30 cellular contexts compared by ENCODE assay signal in the genomic region with DNA sequence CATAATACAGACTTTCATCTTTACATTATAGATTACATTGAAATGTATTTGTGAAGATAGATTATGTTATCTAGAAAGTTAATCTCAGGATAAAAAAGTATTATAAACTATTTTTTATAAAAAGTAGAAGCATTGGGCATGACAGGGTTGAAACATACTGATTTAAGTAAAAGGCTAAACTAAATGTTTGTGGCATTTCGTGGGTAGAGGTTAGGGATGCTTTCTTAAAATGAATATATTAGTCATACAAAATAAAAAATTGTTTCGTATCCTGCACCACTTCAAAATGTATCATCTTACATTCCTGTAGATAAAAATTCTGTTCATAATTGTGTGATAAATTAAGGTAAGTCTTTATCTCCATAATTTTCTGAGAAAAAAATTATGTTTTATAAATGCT.
"Had no signal": no experiment of that assay in that cellular context is flagged by ENCODE, and none has a peak within 500 bp of the region (broad histone marks: within the 10 kb centered on the region; RNA-seq: fewer than 3 reads in every experiment).

No MANE protein-coding gene starts in this region.

- H3K4me3 ChIP-seq: adrenal gland, ascending aorta, breast epithelium, cardiac muscle cell, colonic mucosa, esophagus squamous epithelium, gastroesophageal sphincter had no signal

- H3K27ac ChIP-seq: adrenal gland, ascending aorta, breast epithelium, cardiac muscle cell, colonic mucosa, epithelial cell of prostate, esophagus squamous epithelium, gastroesophageal sphincter, WERI-Rb-1 had no signal

- H3K9me3 ChIP-seq: adrenal gland, colonic mucosa, esophagus squamous epithelium had no signal

- ATAC-seq: activated CD4-positive, CD25-positive, alpha-beta regulatory T cell treated with anti-CD3 and anti-CD28 coated beads, Interleukin-2, amount 50 U/mL, for 24 hours; activated CD8-positive, alpha-beta memory T cell treated with anti-CD3 and anti-CD28 coated beads, Interleukin-2, amount 10 ng/mL, durations not matched to agents 7 days and 5 days; activated CD8-positive, alpha-beta T cell treated with anti-CD3 and anti-CD28 coated beads, Interleukin-2, amount 10 ng/mL, durations not matched to agents 7 days and 5 days; activated naive CD8-positive, alpha-beta T cell treated with anti-CD3 and anti-CD28 coated beads, Interleukin-2, amount 50 U/mL, for 24 hours; gastroesophageal sphincter; T-helper 17 cell had no signal

- H3K36me3 ChIP-seq: adrenal gland, ascending aorta, breast epithelium, cardiac muscle cell, colonic mucosa, esophagus squamous epithelium, gastroesophageal sphincter, WERI-Rb-1 had no signal

- H3K4me1 ChIP-seq: adrenal gland, ascending aorta, breast epithelium, colonic mucosa, gastroesophageal sphincter had no signal

- H3K27me3 ChIP-seq: adrenal gland, ascending aorta, breast epithelium, cardiac muscle cell, colonic mucosa, esophagus squamous epithelium, gastroesophageal sphincter had no signal

- DNase-seq: activated B cell treated with CpG ODN at 0.5 μM for 24 hours; activated CD4-positive, alpha-beta memory T cell treated with anti-CD3 and anti-CD28 coated beads for 36 hours; activated CD4-positive, alpha-beta T cell treated with anti-CD3 and anti-CD28 coated beads for 48 hours; activated CD8-positive, alpha-beta memory T cell treated with anti-CD3 and anti-CD28 coated beads, Interleukin-2, amount 10 ng/mL, durations not matched to agents 7 days and 5 days; activated CD8-positive, alpha-beta memory T cell treated with anti-CD3 and anti-CD28 coated beads, Interleukin-2, amount 50 U/mL, for 4 hours; activated CD8-positive, alpha-beta T cell treated with anti-CD3 and anti-CD28 coated beads, Interleukin-2, amount 10 ng/mL, durations not matched to agents 7 days and 5 days; activated effector memory CD4-positive, alpha-beta T cell treated with anti-CD3 and anti-CD28 coated beads, Interleukin-2, amount 50 U/mL, for 16 hours; activated naive CD4-positive, alpha-beta T cell treated with anti-CD3 and anti-CD28 coated beads for 36 hours; activated naive CD8-positive, alpha-beta T cell treated with anti-CD3 and anti-CD28 coated beads for 36 hours; activated naive CD8-positive, alpha-beta T cell treated with anti-CD3 and anti-CD28 coated beads, Interleukin-2, amount 50 U/mL, for 24 hours; activated T-cell treated with anti-CD3 and anti-CD28 coated beads, Interleukin-2, amount 50 U/mL, for 1 hour; activated T-cell treated with anti-CD3 and anti-CD28 coated beads, Interleukin-2, amount 50 U/mL, for 48 hours; adrenal gland; central memory CD4-positive, alpha-beta T cell; cerebellar nuclear complex; colonic mucosa; effector CD8-positive, alpha-beta T cell; esophagus squamous epithelium; foreskin melanocyte; head of caudate nucleus; T-helper 1 cell; T-helper 17 cell; T1000; WERI-Rb-1 had no signal
